In the genomic region with DNA sequence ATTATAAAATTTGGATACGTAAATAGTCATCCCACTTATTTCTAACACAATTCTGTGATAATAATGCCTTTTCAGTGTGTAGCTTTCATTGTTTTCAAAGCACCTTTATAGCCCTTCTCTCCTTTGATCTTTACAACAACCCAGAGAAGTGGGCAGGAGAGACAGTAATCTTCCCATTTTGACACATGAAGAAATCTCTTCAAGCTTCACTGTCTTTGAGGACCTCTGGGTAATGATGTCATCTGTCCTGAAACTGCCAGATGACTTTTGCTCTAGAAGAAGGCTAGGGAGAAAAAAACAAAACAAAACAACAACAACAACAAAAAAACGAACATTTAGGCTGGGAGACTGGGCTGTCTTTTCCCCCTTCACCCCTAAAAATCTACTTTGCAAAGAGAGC, we compare ENCODE assay signal across 13 cellular contexts.
DNase-seq lines count a peak whose midpoint lies in the region; ATAC-seq, FAIRE-seq and TF ChIP-seq lines count a peak whose summit lies in the region.
"Had no signal": no experiment of that assay in that cellular context is flagged by ENCODE, and none has a peak within 500 bp of the region (broad histone marks: within the 10 kb centered on the region; RNA-seq: fewer than 3 reads in every experiment).

No MANE protein-coding gene starts in this region.

- no peak for FAIRE-seq in RCC 7860 (lab: Jason Lieb, UNC)
- no peak for FAIRE-seq in D721Med (lab: Jason Lieb, UNC)
- FAIRE-seq: kidney had no signal

- DNase-seq in ELR (ENCODE audit: low read depth) (peak; percentile 15), RCC 7860 (ENCODE audit: low spot score) (peak; percentile 18), D721Med (ENCODE audit: insufficient read length, low spot score) (no peak), mucosa of gallbladder (ENCODE audit: low spot score) (no peak), iPS-NIHi7 (ENCODE audit: extremely low spot score) (no peak)
- no peak for DNase-seq in activated CD4-positive, alpha-beta T cell treated with anti-CD3 and anti-CD28 coated beads for 48 hours
- DNase-seq: amniotic stem cell; CD8-positive, alpha-beta memory T cell; kidney; NCI-H146; Peyer's patch had no signal

- no peak for TF ChIP-seq CTCF in D721Med (IDR thresholded peaks at IDR 0.05; ENCODE audit: insufficient read depth, missing control alignments)

- ATAC-seq in GM18907 (IDR thresholded peaks at IDR 0.05; ENCODE audit: unreplicated experiment), result peak; percentile 71
- peak; percentile 86 for ATAC-seq in HG02642 (IDR thresholded peaks at IDR 0.05; ENCODE audit: poor library complexity, unreplicated experiment)

Comparison
In these comparisons a context has a peak if more than half of its experiments do, and no peak if none do; other contexts are left out.
1. DNase-seq: peak in ELR (single experiment) and RCC 7860 (single experiment); none in D721Med (single experiment), mucosa of gallbladder (single experiment), iPS-NIHi7 (single experiment) and activated CD4-positive, alpha-beta T cell treated with anti-CD3 and anti-CD28 coated beads for 48 hours (single experiment).